ENCODE assay signal across 16 cellular contexts in the genomic region with DNA sequence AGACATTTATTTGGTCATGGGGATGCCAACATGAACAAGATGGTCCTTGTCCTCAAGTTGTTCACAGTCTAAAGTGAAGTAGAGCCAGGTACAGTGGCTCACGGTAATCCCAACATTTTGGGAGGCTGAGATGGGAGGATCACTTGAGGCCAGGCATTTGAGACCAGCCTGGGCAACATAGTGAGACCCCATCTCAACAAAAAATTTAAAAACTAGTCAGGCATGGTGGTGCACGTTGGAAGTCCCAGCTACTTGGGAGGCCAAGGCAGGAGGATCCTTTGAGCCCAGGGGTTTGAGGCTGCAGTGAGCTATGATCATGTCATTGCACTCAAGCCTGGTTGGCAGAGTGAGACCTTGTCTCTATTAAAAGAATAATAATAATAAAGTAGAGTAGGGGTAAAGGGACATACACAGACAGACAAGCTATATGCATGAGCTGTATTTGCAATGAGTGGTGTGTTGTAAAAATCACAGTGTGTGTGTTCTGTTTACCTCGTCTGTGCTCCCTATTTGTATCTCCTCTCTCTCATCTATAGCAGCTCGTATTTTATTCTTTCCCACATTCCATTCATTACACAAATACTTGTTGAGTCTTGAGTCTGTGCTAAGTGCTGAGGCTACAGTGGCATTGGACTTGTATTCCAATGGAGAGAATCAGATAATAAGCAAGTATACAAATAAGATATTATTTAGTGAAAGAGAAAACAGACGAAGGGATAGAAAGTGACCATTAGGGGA.
DNase-seq lines count a peak whose midpoint lies in the region; ATAC-seq and TF ChIP-seq lines count a peak whose summit lies in the region.
"Had no signal": no experiment of that assay in that cellular context is flagged by ENCODE, and none has a peak within 500 bp of the region (broad histone marks: within the 10 kb centered on the region; RNA-seq: fewer than 3 reads in every experiment).

No MANE protein-coding gene starts in this region.

- TF ChIP-seq CTCF in HCT116 (IDR thresholded peaks at IDR 0.05 in 2 of 3, conservative IDR thresholded peaks at IDR 0.05 in 1 of 3; ENCODE audit: borderline replicate concordance in 1 of 3, insufficient read depth in 1 of 3, low read depth in 2 of 3, low read length in 2 of 3), result no peak
- no peak for TF ChIP-seq CTCF in MM.1S (IDR thresholded peaks at IDR 0.05; ENCODE audit: low read length)

- H3K36me3 ChIP-seq in HCT116 (ENCODE audit: control insufficient read depth in 1 of 2, insufficient read depth in 2 of 2, low read length in 2 of 2) (no peaks in the 10 kb centered on the region), MM.1S (replicated peaks; ENCODE audit: insufficient read depth, low read length) (no peaks in the 10 kb centered on the region), skeletal muscle tissue (ENCODE audit: control insufficient read depth in 3 of 3, insufficient read depth in 3 of 3, low read length in 3 of 3) (no peaks in the 10 kb centered on the region)
- H3K36me3 ChIP-seq: BLaER1, MG63 had no signal

- RAD21 ChIA-PET in HCT116 (lab: Charles Lee; ENCODE audit: low non-redundant PET in 1 of 2, low total read pairs in 2 of 2, uncharacterized antibody in 2 of 2, unreplicated experiment in 2 of 2), result no interaction called here

- ATAC-seq in HCT116 (no peak), HG03354 (IDR thresholded peaks at IDR 0.05; ENCODE audit: poor library complexity, severe bottlenecking, unreplicated experiment) (no peak)

- H3K27me3 ChIP-seq in HCT116 (ENCODE audit: insufficient read depth, low read length), result 0 out of 2 replicates have a peak, but pooled peaks cover 4% of the 10 kb centered on the region
- H3K27me3 ChIP-seq in MM.1S (replicated peaks; ENCODE audit: insufficient read depth, low read length), result no peaks in the 10 kb centered on the region
- H3K27me3 ChIP-seq in skeletal muscle tissue (ENCODE audit: control insufficient read depth in 3 of 3, insufficient read depth in 3 of 3, low read length in 3 of 3), result no peaks in the 10 kb centered on the region
- H3K27me3 ChIP-seq: BLaER1, MG63 had no signal

- POLR2A ChIA-PET in HCT116 (lab: Charles Lee), result no interaction called here

- H4K20me1 ChIP-seq in HCT116 (ENCODE audit: insufficient read depth), result no peaks in the 10 kb centered on the region
- no peaks in the 10 kb centered on the region for H4K20me1 ChIP-seq in MM.1S (ENCODE audit: insufficient read depth, low read length)
- H4K20me1 ChIP-seq: BLaER1 had no signal

- TF ChIP-seq POLR2A in HCT116 (IDR thresholded peaks at IDR 0.05; ENCODE audit: borderline replicate concordance, extremely low read depth, insufficient read depth, insufficient read length), result no peak

- H3K4me1 ChIP-seq in HCT116 (ENCODE audit: control insufficient read depth in 1 of 2, insufficient read depth in 2 of 2, low read length in 2 of 2) (0 out of 4 replicates have a peak, but pooled peaks cover 0 to 3% of the 10 kb centered on the region in 2 experiments), MM.1S (ENCODE audit: low read length) (peaks cover 6% of the 10 kb centered on the region; the same call in 1 of the 2 replicates), skeletal muscle tissue (ENCODE audit: control insufficient read depth in 3 of 3, insufficient read depth in 3 of 3, low read length in 3 of 3) (peaks cover 15 to 46% (median 32%) of the 10 kb centered on the region in 3 donors)
- H3K4me1 ChIP-seq: BLaER1 had no signal

- TF ChIP-seq RAD21 in HCT116 (IDR thresholded peaks at IDR 0.05; ENCODE audit: low read depth), result no peak

- H3K79me2 ChIP-seq in HCT116 (ENCODE audit: insufficient read depth, low read length) (no peaks in the 10 kb centered on the region), MM.1S (ENCODE audit: low read length) (no peaks in the 10 kb centered on the region)

- peak overlapping the region; percentile 55 for H2AFZ ChIP-seq in HCT116 (ENCODE audit: low read depth, low read length, poor library complexity, severe bottlenecking)
- no peak overlapping the region for H2AFZ ChIP-seq in MM.1S (ENCODE audit: low read length)
- H2AFZ ChIP-seq: GM23248 had no signal

- H3K9ac ChIP-seq in HCT116 (ENCODE audit: low read length) (no peak overlapping the region), MM.1S (ENCODE audit: low read length) (no peak overlapping the region), skeletal muscle tissue (ENCODE audit: low read depth in 1 of 3, low read length in 3 of 3) (peak overlapping the region in 1 of 3 donors; percentile 20)
- H3K9ac ChIP-seq: BLaER1, GM23248 had no signal

- no peaks in the 10 kb centered on the region for H3K9me2 ChIP-seq in HCT116 (ENCODE audit: insufficient read depth)
- no peaks in the 10 kb centered on the region for H3K9me2 ChIP-seq in MM.1S (replicated peaks; ENCODE audit: insufficient read depth, low read length)

- H3K4me2 ChIP-seq in HCT116 (ENCODE audit: low read length) (no peak overlapping the region), MM.1S (ENCODE audit: low read depth, low read length) (peak overlapping the region; percentile 17; the same call in 1 of the 2 replicates)
- H3K4me2 ChIP-seq: BLaER1 had no signal

- H3K27ac ChIP-seq in HCT116 (ENCODE audit: low read depth, low read length) (no peak overlapping the region), MM.1S (ENCODE audit: low read length) (no peak overlapping the region), skeletal muscle tissue (ENCODE audit: low read depth, low read length) (peak overlapping the region; percentile 80)
- H3K27ac ChIP-seq: BLaER1, GM23248 had no signal

- no TSS peak for BruUV-seq in HCT116 (replicated peaks; lab: Mats Ljungman, UMichigan)

- CTCF ChIA-PET in HCT116 (lab: Charles Lee), result no interaction called here

- intact Hi-C loops in HCT116 (cut with micrococcal nuclease), result no loop called here

- no peaks in the 10 kb centered on the region for H3F3A ChIP-seq in MM.1S (ENCODE audit: insufficient read depth, low read length)

- DNase-seq in HCT116 (ENCODE audit: low read depth, low spot score) (no peak), MM.1S (no peak), iris pigment epithelial cell (ENCODE audit: low read depth) (peak; percentile 24), NCI-H1694 treated with DMSO at 0.1 percent for 48 hours (lab: John Stamatoyannopoulos, UW) (no peak), OCI-M2 (lab: John Stamatoyannopoulos, UW; ENCODE audit: unreplicated experiment) (no peak)
- DNase-seq: CD8-positive, alpha-beta memory T cell; DND-41; GM23248; MG63; NCI-H1105 treated with DMSO at 0.1 percent for 48 hours; NCI-H1930; NCI-H510A; SIG-M5 had no signal

- H3K9me3 ChIP-seq in HCT116 (ENCODE audit: control insufficient read depth in 1 of 2, insufficient read depth in 1 of 2, low read depth in 1 of 2, low read length in 2 of 2), result no peaks in the 10 kb centered on the region
- no peaks in the 10 kb centered on the region; the same call in 1 of the 2 replicates for H3K9me3 ChIP-seq in MM.1S (replicated peaks; ENCODE audit: insufficient read depth, low read length)
- H3K9me3 ChIP-seq in skeletal muscle tissue (ENCODE audit: control insufficient read depth in 3 of 3, low read length in 3 of 3), result no peaks in the 10 kb centered on the region
- H3K9me3 ChIP-seq: BLaER1, MG63 had no signal

- H3K4me3 ChIP-seq in HCT116 (replicated peaks in 1 of 2; ENCODE audit: low read depth in 1 of 2, low read length in 2 of 2) (no peak overlapping the region), MM.1S (ENCODE audit: low read length) (no peak overlapping the region), skeletal muscle tissue (ENCODE audit: low read length in 3 of 3) (no peak overlapping the region)
- H3K4me3 ChIP-seq: BLaER1, GM23248, MG63 had no signal

TF ChIP-seq in HCT116, 20 proteins besides CTCF, POLR2A, EP300 and RAD21:
- TF ChIP-seq ELF1 (IDR thresholded peaks at IDR 0.05; ENCODE audit: borderline replicate concordance, low read depth), result no peak
- TF ChIP-seq EZH2 (IDR thresholded peaks at IDR 0.05), result no peak
- no peak for TF ChIP-seq FOSL1 (IDR thresholded peaks at IDR 0.05; ENCODE audit: low read depth)
- TF ChIP-seq SP1 (IDR thresholded peaks at IDR 0.05; ENCODE audit: low read depth), result no peak
- TF ChIP-seq TCF7L2 (IDR thresholded peaks at IDR 0.05; ENCODE audit: borderline replicate concordance, extremely low read depth, insufficient read depth, insufficient read length), result no peak
- no peak for TF ChIP-seq EGR1 (IDR thresholded peaks at IDR 0.05; ENCODE audit: low read depth)
